In the genomic region with DNA sequence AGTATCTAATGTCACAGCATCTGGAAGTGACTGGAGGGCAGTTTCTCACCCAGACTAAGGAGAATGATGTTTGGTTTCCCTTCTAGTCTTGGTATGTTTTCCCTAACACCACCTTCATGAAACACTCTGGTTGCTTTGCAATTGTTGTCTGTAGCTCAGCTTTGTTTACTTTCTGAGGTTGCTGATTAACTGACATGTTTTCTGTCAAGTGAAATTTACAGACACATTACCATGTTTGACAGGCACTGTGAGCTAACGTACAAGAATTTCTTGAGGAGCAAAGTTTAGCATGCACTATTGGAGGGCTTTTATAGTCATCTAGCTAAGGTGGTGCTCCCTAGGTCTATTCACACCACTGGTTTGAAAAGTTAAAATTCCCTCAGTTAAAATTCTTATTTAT, we compare ENCODE assay signal across 1 cellular context.
A peak's percentile ranks its signal among the peaks of the same experiment; 100 is the strongest.
TF ChIP-seq lines count a peak whose summit lies in the region.

No MANE protein-coding gene starts in this region.

TF ChIP-seq in HepG2, 621 proteins besides CTCF, POLR2A, EP300 and RAD21 (continued from another document and continues in another):
- TF ChIP-seq, protein P1, sequence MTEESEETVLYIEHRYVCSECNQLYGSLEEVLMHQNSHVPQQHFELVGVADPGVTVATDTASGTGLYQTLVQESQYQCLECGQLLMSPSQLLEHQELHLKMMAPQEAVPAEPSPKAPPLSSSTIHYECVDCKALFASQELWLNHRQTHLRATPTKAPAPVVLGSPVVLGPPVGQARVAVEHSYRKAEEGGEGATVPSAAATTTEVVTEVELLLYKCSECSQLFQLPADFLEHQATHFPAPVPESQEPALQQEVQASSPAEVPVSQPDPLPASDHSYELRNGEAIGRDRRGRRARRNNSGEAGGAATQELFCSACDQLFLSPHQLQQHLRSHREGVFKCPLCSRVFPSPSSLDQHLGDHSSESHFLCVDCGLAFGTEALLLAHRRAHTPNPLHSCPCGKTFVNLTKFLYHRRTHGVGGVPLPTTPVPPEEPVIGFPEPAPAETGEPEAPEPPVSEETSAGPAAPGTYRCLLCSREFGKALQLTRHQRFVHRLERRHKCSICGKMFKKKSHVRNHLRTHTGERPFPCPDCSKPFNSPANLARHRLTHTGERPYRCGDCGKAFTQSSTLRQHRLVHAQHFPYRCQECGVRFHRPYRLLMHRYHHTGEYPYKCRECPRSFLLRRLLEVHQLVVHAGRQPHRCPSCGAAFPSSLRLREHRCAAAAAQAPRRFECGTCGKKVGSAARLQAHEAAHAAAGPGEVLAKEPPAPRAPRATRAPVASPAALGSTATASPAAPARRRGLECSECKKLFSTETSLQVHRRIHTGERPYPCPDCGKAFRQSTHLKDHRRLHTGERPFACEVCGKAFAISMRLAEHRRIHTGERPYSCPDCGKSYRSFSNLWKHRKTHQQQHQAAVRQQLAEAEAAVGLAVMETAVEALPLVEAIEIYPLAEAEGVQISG (CRISPR knock-in tag; IDR thresholded peaks at IDR 0.05): no peak
- TF ChIP-seq ZNF782 (CRISPR knock-in tag; IDR thresholded peaks at IDR 0.05; ENCODE audit: borderline replicate concordance) (no peak), CBFB (CRISPR knock-in tag; IDR thresholded peaks at IDR 0.05) (no peak), ATRX (CRISPR knock-in tag; IDR thresholded peaks at IDR 0.05; ENCODE audit: borderline replicate concordance) (no peak), EHMT2 (IDR thresholded peaks at IDR 0.05; ENCODE audit: borderline replicate concordance, low read depth, low read length) (no peak), ZNF207 (IDR thresholded peaks at IDR 0.05; ENCODE audit: borderline replicate concordance) (no peak), FIP1L1 (IDR thresholded peaks at IDR 0.05; ENCODE audit: borderline replicate concordance, insufficient read depth, low read depth, low read length) (no peak), ZNF20 (CRISPR knock-in tag; IDR thresholded peaks at IDR 0.05) (no peak), ZNF775 (CRISPR knock-in tag; IDR thresholded peaks at IDR 0.05; ENCODE audit: borderline replicate concordance) (no peak), TBP (CRISPR knock-in tag; IDR thresholded peaks at IDR 0.05) (no peak), MIER3 (CRISPR knock-in tag; IDR thresholded peaks at IDR 0.05; ENCODE audit: borderline replicate concordance) (peak; percentile 73; the same call in 1 of the 2 replicates), ZNF75D (CRISPR knock-in tag; IDR thresholded peaks at IDR 0.05; ENCODE audit: borderline replicate concordance) (no peak), ZNF251 (CRISPR knock-in tag; IDR thresholded peaks at IDR 0.05) (no peak), HDAC6 (IDR thresholded peaks at IDR 0.05; ENCODE audit: low read depth, low read length) (no peak), TOPORS (CRISPR knock-in tag; IDR thresholded peaks at IDR 0.05) (no peak), ZNF772 (CRISPR knock-in tag; IDR thresholded peaks at IDR 0.05) (no peak), ZNF674 (CRISPR knock-in tag; IDR thresholded peaks at IDR 0.05; ENCODE audit: low read depth) (no peak), ZC3H13 (CRISPR knock-in tag; IDR thresholded peaks at IDR 0.05) (no peak), HMG20B (CRISPR knock-in tag; conservative IDR thresholded peaks at IDR 0.05) (no peak), MEIS1 (CRISPR knock-in tag; IDR thresholded peaks at IDR 0.05; ENCODE audit: borderline replicate concordance) (peak; percentile 73; the same call in 1 of the 2 replicates), ZNF766 (CRISPR knock-in tag; IDR thresholded peaks at IDR 0.05; ENCODE audit: borderline replicate concordance) (no peak), ZSCAN22 (CRISPR knock-in tag; IDR thresholded peaks at IDR 0.05) (no peak)
- TF ChIP-seq, protein P2, sequence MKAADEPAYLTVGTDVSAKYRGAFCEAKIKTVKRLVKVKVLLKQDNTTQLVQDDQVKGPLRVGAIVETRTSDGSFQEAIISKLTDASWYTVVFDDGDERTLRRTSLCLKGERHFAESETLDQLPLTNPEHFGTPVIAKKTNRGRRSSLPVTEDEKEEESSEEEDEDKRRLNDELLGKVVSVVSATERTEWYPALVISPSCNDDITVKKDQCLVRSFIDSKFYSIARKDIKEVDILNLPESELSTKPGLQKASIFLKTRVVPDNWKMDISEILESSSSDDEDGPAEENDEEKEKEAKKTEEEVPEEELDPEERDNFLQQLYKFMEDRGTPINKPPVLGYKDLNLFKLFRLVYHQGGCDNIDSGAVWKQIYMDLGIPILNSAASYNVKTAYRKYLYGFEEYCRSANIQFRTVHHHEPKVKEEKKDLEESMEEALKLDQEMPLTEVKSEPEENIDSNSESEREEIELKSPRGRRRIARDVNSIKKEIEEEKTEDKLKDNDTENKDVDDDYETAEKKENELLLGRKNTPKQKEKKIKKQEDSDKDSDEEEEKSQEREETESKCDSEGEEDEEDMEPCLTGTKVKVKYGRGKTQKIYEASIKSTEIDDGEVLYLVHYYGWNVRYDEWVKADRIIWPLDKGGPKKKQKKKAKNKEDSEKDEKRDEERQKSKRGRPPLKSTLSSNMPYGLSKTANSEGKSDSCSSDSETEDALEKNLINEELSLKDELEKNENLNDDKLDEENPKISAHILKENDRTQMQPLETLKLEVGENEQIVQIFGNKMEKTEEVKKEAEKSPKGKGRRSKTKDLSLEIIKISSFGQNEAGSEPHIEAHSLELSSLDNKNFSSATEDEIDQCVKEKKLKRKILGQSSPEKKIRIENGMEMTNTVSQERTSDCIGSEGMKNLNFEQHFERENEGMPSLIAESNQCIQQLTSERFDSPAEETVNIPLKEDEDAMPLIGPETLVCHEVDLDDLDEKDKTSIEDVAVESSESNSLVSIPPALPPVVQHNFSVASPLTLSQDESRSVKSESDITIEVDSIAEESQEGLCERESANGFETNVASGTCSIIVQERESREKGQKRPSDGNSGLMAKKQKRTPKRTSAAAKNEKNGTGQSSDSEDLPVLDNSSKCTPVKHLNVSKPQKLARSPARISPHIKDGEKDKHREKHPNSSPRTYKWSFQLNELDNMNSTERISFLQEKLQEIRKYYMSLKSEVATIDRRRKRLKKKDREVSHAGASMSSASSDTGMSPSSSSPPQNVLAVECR (CRISPR knock-in tag; IDR thresholded peaks at IDR 0.05; ENCODE audit: borderline replicate concordance): no peak; the same call in 1 of the 2 replicates
- TF ChIP-seq, protein P3, sequence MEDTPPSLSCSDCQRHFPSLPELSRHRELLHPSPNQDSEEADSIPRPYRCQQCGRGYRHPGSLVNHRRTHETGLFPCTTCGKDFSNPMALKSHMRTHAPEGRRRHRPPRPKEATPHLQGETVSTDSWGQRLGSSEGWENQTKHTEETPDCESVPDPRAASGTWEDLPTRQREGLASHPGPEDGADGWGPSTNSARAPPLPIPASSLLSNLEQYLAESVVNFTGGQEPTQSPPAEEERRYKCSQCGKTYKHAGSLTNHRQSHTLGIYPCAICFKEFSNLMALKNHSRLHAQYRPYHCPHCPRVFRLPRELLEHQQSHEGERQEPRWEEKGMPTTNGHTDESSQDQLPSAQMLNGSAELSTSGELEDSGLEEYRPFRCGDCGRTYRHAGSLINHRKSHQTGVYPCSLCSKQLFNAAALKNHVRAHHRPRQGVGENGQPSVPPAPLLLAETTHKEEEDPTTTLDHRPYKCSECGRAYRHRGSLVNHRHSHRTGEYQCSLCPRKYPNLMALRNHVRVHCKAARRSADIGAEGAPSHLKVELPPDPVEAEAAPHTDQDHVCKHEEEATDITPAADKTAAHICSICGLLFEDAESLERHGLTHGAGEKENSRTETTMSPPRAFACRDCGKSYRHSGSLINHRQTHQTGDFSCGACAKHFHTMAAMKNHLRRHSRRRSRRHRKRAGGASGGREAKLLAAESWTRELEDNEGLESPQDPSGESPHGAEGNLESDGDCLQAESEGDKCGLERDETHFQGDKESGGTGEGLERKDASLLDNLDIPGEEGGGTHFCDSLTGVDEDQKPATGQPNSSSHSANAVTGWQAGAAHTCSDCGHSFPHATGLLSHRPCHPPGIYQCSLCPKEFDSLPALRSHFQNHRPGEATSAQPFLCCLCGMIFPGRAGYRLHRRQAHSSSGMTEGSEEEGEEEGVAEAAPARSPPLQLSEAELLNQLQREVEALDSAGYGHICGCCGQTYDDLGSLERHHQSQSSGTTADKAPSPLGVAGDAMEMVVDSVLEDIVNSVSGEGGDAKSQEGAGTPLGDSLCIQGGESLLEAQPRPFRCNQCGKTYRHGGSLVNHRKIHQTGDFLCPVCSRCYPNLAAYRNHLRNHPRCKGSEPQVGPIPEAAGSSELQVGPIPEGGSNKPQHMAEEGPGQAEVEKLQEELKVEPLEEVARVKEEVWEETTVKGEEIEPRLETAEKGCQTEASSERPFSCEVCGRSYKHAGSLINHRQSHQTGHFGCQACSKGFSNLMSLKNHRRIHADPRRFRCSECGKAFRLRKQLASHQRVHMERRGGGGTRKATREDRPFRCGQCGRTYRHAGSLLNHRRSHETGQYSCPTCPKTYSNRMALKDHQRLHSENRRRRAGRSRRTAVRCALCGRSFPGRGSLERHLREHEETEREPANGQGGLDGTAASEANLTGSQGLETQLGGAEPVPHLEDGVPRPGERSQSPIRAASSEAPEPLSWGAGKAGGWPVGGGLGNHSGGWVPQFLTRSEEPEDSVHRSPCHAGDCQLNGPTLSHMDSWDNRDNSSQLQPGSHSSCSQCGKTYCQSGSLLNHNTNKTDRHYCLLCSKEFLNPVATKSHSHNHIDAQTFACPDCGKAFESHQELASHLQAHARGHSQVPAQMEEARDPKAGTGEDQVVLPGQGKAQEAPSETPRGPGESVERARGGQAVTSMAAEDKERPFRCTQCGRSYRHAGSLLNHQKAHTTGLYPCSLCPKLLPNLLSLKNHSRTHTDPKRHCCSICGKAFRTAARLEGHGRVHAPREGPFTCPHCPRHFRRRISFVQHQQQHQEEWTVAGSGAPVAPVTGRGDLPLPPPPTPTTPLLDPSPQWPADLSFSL (CRISPR knock-in tag; IDR thresholded peaks at IDR 0.05): no peak
- TF ChIP-seq, protein P4, sequence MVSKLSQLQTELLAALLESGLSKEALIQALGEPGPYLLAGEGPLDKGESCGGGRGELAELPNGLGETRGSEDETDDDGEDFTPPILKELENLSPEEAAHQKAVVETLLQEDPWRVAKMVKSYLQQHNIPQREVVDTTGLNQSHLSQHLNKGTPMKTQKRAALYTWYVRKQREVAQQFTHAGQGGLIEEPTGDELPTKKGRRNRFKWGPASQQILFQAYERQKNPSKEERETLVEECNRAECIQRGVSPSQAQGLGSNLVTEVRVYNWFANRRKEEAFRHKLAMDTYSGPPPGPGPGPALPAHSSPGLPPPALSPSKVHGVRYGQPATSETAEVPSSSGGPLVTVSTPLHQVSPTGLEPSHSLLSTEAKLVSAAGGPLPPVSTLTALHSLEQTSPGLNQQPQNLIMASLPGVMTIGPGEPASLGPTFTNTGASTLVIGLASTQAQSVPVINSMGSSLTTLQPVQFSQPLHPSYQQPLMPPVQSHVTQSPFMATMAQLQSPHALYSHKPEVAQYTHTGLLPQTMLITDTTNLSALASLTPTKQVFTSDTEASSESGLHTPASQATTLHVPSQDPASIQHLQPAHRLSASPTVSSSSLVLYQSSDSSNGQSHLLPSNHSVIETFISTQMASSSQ (IDR thresholded peaks at IDR 0.05; ENCODE audit: low read depth): peak; percentile 74
- TF ChIP-seq, protein P4 (CRISPR knock-in tag; IDR thresholded peaks at IDR 0.05; ENCODE audit: borderline replicate concordance): peak; percentile 50; the same call in 1 of the 2 replicates
- TF ChIP-seq, protein P5, sequence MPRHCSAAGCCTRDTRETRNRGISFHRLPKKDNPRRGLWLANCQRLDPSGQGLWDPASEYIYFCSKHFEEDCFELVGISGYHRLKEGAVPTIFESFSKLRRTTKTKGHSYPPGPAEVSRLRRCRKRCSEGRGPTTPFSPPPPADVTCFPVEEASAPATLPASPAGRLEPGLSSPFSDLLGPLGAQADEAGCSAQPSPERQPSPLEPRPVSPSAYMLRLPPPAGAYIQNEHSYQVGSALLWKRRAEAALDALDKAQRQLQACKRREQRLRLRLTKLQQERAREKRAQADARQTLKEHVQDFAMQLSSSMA (CRISPR knock-in tag; IDR thresholded peaks at IDR 0.05): no peak
- TF ChIP-seq, protein P6, sequence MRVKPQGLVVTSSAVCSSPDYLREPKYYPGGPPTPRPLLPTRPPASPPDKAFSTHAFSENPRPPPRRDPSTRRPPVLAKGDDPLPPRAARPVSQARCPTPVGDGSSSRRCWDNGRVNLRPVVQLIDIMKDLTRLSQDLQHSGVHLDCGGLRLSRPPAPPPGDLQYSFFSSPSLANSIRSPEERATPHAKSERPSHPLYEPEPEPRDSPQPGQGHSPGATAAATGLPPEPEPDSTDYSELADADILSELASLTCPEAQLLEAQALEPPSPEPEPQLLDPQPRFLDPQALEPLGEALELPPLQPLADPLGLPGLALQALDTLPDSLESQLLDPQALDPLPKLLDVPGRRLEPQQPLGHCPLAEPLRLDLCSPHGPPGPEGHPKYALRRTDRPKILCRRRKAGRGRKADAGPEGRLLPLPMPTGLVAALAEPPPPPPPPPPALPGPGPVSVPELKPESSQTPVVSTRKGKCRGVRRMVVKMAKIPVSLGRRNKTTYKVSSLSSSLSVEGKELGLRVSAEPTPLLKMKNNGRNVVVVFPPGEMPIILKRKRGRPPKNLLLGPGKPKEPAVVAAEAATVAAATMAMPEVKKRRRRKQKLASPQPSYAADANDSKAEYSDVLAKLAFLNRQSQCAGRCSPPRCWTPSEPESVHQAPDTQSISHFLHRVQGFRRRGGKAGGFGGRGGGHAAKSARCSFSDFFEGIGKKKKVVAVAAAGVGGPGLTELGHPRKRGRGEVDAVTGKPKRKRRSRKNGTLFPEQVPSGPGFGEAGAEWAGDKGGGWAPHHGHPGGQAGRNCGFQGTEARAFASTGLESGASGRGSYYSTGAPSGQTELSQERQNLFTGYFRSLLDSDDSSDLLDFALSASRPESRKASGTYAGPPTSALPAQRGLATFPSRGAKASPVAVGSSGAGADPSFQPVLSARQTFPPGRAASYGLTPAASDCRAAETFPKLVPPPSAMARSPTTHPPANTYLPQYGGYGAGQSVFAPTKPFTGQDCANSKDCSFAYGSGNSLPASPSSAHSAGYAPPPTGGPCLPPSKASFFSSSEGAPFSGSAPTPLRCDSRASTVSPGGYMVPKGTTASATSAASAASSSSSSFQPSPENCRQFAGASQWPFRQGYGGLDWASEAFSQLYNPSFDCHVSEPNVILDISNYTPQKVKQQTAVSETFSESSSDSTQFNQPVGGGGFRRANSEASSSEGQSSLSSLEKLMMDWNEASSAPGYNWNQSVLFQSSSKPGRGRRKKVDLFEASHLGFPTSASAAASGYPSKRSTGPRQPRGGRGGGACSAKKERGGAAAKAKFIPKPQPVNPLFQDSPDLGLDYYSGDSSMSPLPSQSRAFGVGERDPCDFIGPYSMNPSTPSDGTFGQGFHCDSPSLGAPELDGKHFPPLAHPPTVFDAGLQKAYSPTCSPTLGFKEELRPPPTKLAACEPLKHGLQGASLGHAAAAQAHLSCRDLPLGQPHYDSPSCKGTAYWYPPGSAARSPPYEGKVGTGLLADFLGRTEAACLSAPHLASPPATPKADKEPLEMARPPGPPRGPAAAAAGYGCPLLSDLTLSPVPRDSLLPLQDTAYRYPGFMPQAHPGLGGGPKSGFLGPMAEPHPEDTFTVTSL (CRISPR knock-in tag; IDR thresholded peaks at IDR 0.05; ENCODE audit: borderline replicate concordance): peak; percentile 93
